Comparison of ENCODE assay signal across 11 cellular contexts in the genomic region with DNA sequence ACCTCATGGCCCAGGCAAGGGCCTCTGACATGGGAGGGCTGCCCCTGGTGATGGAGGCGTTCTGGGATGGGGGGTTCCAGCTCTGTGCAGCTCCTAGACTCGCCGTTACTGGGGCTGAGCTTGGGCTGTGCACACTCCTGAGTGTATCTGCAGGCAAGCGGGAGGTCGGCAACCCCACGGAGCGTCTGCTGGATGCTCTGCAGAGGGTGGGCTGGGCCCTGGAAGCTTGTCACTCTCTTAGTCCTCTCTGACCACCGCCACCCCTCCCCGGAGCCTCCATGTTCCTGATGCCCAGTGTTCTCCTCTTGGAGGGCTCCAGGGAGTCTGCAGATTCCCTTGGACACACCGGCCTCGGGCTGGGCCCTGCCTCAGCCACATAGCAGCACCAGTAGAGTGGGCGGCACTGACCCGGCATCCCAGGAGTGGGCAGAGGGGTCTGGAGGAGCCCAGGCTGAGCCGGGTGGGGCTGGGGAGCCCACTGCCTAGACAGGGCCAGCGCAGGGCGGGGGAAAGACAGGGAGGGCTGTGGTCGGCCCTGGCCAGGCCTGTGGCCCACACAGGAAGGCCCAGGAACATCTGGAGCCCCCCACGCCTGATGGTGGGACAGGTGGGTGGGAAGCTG. TPM values are rescaled to one million over a fixed set of nuclear protein-coding genes. Genes with fewer than 3 reads are reported as not detected.
DNase-seq lines count a peak whose midpoint lies in the region; ATAC-seq and TF ChIP-seq lines count a peak whose summit lies in the region.
"Had no signal": no experiment of that assay in that cellular context is flagged by ENCODE, and none has a peak within 500 bp of the region (broad histone marks: within the 10 kb centered on the region; RNA-seq: fewer than 3 reads in every experiment).

No MANE protein-coding gene starts in this region.

- H3K4me3 ChIP-seq in A673 (ENCODE audit: low read depth, low read length, poor library complexity, severe bottlenecking): no peak overlapping the region
- H3K4me3 ChIP-seq in right lobe of liver: no peak overlapping the region
- H3K4me3 ChIP-seq: uterus had no signal

- H3K4me3 Mint-ChIP-seq in T-helper 17 cell: no peak overlapping the region

- no peaks in the 10 kb centered on the region for H3K36me3 Mint-ChIP-seq in T-helper 17 cell (ENCODE audit: low read depth)
- H3K36me3 Mint-ChIP-seq: activated naive CD4-positive, alpha-beta T cell treated with anti-CD3 and anti-CD28 coated beads, Interleukin-2, amount 50 U/mL, for 72 hours had no signal

- ATAC-seq in T-helper 17 cell (peak; percentile 20), right lobe of liver (peak in 1 of 4 donors; percentile 16), GM19035 (IDR thresholded peaks at IDR 0.05; ENCODE audit: unreplicated experiment) (no peak), HG03108 (IDR thresholded peaks at IDR 0.05; ENCODE audit: unreplicated experiment) (no peak)

- peaks cover 14% of the 10 kb centered on the region for H3K27me3 Mint-ChIP-seq in T-helper 17 cell

- intact Hi-C loops in A673 (cut with micrococcal nuclease; ENCODE audit: unreplicated experiment): no loop called here
- intact Hi-C loops in right lobe of liver (cut with DNase I): loop anchor here in 1 of 2 donors (5.0 kb wide), 1 partner anchor 315 kb away; no protein-coding TSS in a partner anchor

- H3K4me1 Mint-ChIP-seq in T-helper 17 cell: no peaks in the 10 kb centered on the region

- BruUV-seq in A673 (replicated peaks; lab: Mats Ljungman, UMichigan): no TSS peak

- H3K9me3 ChIP-seq in A673 (ENCODE audit: low read depth, low read length, poor library complexity, severe bottlenecking) (no peaks in the 10 kb centered on the region), T-helper 17 cell (ENCODE audit: control insufficient read depth, low read length, poor library complexity, severe bottlenecking) (no peaks in the 10 kb centered on the region), right lobe of liver (no peaks in the 10 kb centered on the region)
- H3K9me3 ChIP-seq: uterus had no signal

- TF ChIP-seq POLR2A in right lobe of liver (IDR thresholded peaks at IDR 0.05): no peak

- H3K36me3 ChIP-seq in A673 (ENCODE audit: insufficient read depth, low read length, poor library complexity, severe bottlenecking) (no peaks in the 10 kb centered on the region), right lobe of liver (no peaks in the 10 kb centered on the region)
- H3K36me3 ChIP-seq: uterus had no signal

- CTCF ChIA-PET in A673 (lab: Charles Lee): no interaction called here

- TF ChIP-seq CTCF in A673 (conservative IDR thresholded peaks at IDR 0.05; ENCODE audit: low read depth, low read length) (no peak), GM10266 (IDR thresholded peaks at IDR 0.05; ENCODE audit: control insufficient read depth, insufficient read depth, low read depth, missing control alignments) (no peak), right lobe of liver (IDR thresholded peaks at IDR 0.05) (no peak)

- WGBS in right lobe of liver (ENCODE audit: insufficient coverage, low coverage, low lambda C conversion rate, missing lambda C conversion rate): 0% methylated on average over 2 of the region's 18 CpGs

- peaks cover 4% of the 10 kb centered on the region for H3K27me3 ChIP-seq in A673 (replicated peaks; ENCODE audit: insufficient read depth, low read depth, low read length, poor library complexity)
- H3K27me3 ChIP-seq in right lobe of liver: no peaks in the 10 kb centered on the region

- POLR2A ChIA-PET in A673 (lab: Charles Lee; ENCODE audit: low non-redundant PET): no interaction called here

- no peak overlapping the region for H3K27ac Mint-ChIP-seq in T-helper 17 cell
- H3K27ac Mint-ChIP-seq: activated naive CD4-positive, alpha-beta T cell treated with anti-CD3 and anti-CD28 coated beads, Interleukin-2, amount 50 U/mL, for 72 hours had no signal

- H3K4me1 ChIP-seq in A673 (ENCODE audit: insufficient read depth, low read length, poor library complexity, severe bottlenecking) (no peaks in the 10 kb centered on the region), right lobe of liver (no peaks in the 10 kb centered on the region)
- H3K4me1 ChIP-seq: uterus had no signal

- DNase-seq in A673 (ENCODE audit: low spot score) (peak; percentile 42), GM10266 (ENCODE audit: extremely low spot score) (peak; percentile 69), T-helper 17 cell (peak in 2 of 3 donors; percentile 7), right lobe of liver (peak; percentile 20 to 52 (median 45)), NCI-H774 (lab: John Stamatoyannopoulos, UW) (no peak), OCI-M1 (lab: John Stamatoyannopoulos, UW) (no peak)
- DNase-seq: DMS153 had no signal

- H3K27ac ChIP-seq in A673 (ENCODE audit: low read depth, low read length, poor library complexity, severe bottlenecking) (no peak overlapping the region), right lobe of liver (no peak overlapping the region)
- H3K27ac ChIP-seq: uterus had no signal

RNA-seq across cellular contexts. Expression of gene MUC5B, which starts 20.6 kb away (rescaled TPM):
- total RNA-seq in A673 (2021): not detected in 2 replicates
- not detected for total RNA-seq in T-helper 17 cell
- 1 to 10 TPM in 2 of 6 experiments, under 1 TPM in 4; 0.06 to 3.7 (median 0.78) TPM for total RNA-seq in right lobe of liver
- total RNA-seq: activated naive CD4-positive, alpha-beta T cell treated with anti-CD3 and anti-CD28 coated beads, Interleukin-2, amount 50 U/mL, for 72 hours had no signal

RNA-seq across cellular contexts. Expression of gene MUC5AC, which starts 44.5 kb away (rescaled TPM):
- total RNA-seq in A673 (2021) (not detected in 2 replicates), T-helper 17 cell (not detected), right lobe of liver (not detected)
- total RNA-seq: activated naive CD4-positive, alpha-beta T cell treated with anti-CD3 and anti-CD28 coated beads, Interleukin-2, amount 50 U/mL, for 72 hours had no signal

Comparison
In these comparisons a context has a peak if more than half of its experiments do, and no peak if none do; other contexts are left out.
1. DNase-seq: peak in A673 (single experiment), GM10266 (single experiment), T-helper 17 cell (2 of 3) and right lobe of liver (3 of 3); none in NCI-H774 (single experiment) and OCI-M1 (single experiment).